25 cellular contexts compared by ENCODE assay signal in the genomic region with DNA sequence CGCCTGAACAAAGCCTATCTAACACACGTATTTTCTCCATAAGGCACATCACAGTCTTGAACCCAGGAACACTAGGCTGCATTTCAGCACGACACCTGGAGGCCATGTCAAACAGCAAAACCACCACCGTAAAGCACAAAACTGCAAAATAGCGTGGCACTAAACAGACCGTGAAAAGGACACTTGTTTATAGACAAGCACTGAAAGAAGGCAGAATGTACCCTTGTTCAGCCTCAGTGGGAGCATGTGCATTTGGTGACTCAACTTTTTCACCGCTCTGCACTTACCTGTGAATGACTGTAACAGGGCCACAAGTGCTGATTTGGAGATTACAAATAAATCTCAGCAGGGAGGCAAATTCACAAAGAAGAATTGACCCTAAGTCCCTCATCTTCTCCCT.
"Had no signal": no experiment of that assay in that cellular context is flagged by ENCODE, and none has a peak within 500 bp of the region (broad histone marks: within the 10 kb centered on the region; RNA-seq: fewer than 3 reads in every experiment).

No MANE protein-coding gene starts in this region.

- DNase-seq: cerebellar nuclear complex; cortex of kidney; effector memory CD8-positive, alpha-beta T cell; heart left ventricle; hippocampal formation; left cardiac atrium; left ventricle myocardium superior; lower lobe of right lung; mucosa of descending colon; nephron progenitor cell; occipital lobe; ovary; posterior cingulate gyrus; psoas muscle; right cardiac atrium; sigmoid colon; spleen; stimulated activated CD4-positive, alpha-beta T cell treated with anti-CD3 and anti-CD28 coated beads, Interleukin-4, amount 100 ng/mL, for 4 hours; upper lobe of left lung had no signal

- H3K4me3 Mint-ChIP-seq: effector memory CD8-positive, alpha-beta T cell; mesothelial cell of epicardium; naive thymus-derived CD8-positive, alpha-beta T cell; nephron progenitor cell; stimulated activated memory B cell treated with anti-CD40 and anti-IgM and Interleukin-4, amounts not matched to agents 10 μg/mL and 1 μg/mL and 100 μg/mL, for 72 hours; stimulated activated naive CD8-positive, alpha-beta T cell treated with anti-CD3 and anti-CD28 coated beads, Interleukin-15, Interleukin-2, amounts not matched to agents 100 ng/mL and 50 ng/mL, for 24 hours had no signal

- ATAC-seq: effector memory CD8-positive, alpha-beta T cell; heart left ventricle; left cardiac atrium; left ventricle myocardium superior; lower lobe of right lung; mucosa of descending colon; naive thymus-derived CD8-positive, alpha-beta T cell; psoas muscle; right cardiac atrium; stimulated activated memory B cell treated with anti-CD40 and anti-IgM and Interleukin-4, amounts not matched to agents 10 μg/mL and 1 μg/mL and 100 μg/mL, for 72 hours had no signal

- H3K27me3 ChIP-seq: ovary, sigmoid colon, tibial nerve, upper lobe of left lung had no signal

- H3K36me3 Mint-ChIP-seq: mesothelial cell of epicardium; stimulated activated memory B cell treated with anti-CD40 and anti-IgM and Interleukin-4, amounts not matched to agents 10 μg/mL and 1 μg/mL and 100 μg/mL, for 72 hours had no signal

- H3K4me3 ChIP-seq: heart left ventricle, lower lobe of right lung, mucosa of descending colon, ovary, psoas muscle, sigmoid colon, spleen, thoracic aorta, tibial nerve, upper lobe of left lung had no signal

- H3K4me1 Mint-ChIP-seq: mesothelial cell of epicardium had no signal

- H3K4me1 ChIP-seq: lower lobe of right lung, sigmoid colon, upper lobe of left lung had no signal

- H3K36me3 ChIP-seq: heart left ventricle, lower lobe of right lung, ovary, sigmoid colon, spleen, thoracic aorta, tibial nerve, upper lobe of left lung had no signal

- H3K27ac Mint-ChIP-seq: effector memory CD8-positive, alpha-beta T cell; mesothelial cell of epicardium; nephron progenitor cell; stimulated activated memory B cell treated with anti-CD40 and anti-IgM and Interleukin-4, amounts not matched to agents 10 μg/mL and 1 μg/mL and 100 μg/mL, for 72 hours; stimulated activated naive CD8-positive, alpha-beta T cell treated with anti-CD3 and anti-CD28 coated beads, Interleukin-15, Interleukin-2, amounts not matched to agents 100 ng/mL and 50 ng/mL, for 24 hours had no signal

- H3K9me3 Mint-ChIP-seq: effector memory CD8-positive, alpha-beta T cell; stimulated activated memory B cell treated with anti-CD40 and anti-IgM and Interleukin-4, amounts not matched to agents 10 μg/mL and 1 μg/mL and 100 μg/mL, for 72 hours; stimulated activated naive CD8-positive, alpha-beta T cell treated with anti-CD3 and anti-CD28 coated beads, Interleukin-15, Interleukin-2, amounts not matched to agents 100 ng/mL and 50 ng/mL, for 24 hours had no signal

- H3K27ac ChIP-seq: heart left ventricle, lower lobe of right lung, ovary, psoas muscle, sigmoid colon, spleen, thoracic aorta, tibial nerve, upper lobe of left lung had no signal

- H3K9me3 ChIP-seq: lower lobe of right lung, mucosa of descending colon, ovary, psoas muscle, thoracic aorta, upper lobe of left lung had no signal
